1 cellular context compared by ENCODE assay signal in genomic region chr17:41738077-41738800, GRCh38.
TF ChIP-seq lines count a peak whose summit lies in the region.

No MANE protein-coding gene starts in this region.

TF ChIP-seq in HepG2, 621 proteins besides CTCF, POLR2A, EP300 and RAD21 (continued from another document and continues in another):
- peak; percentile 38; the same call in 1 of the 2 replicates for TF ChIP-seq ZNF740 (CRISPR knock-in tag; IDR thresholded peaks at IDR 0.05)
- TF ChIP-seq ZFY (CRISPR knock-in tag; IDR thresholded peaks at IDR 0.05) = peak; percentile 52
- TF ChIP-seq E2F2 (CRISPR knock-in tag; IDR thresholded peaks at IDR 0.05; ENCODE audit: borderline replicate concordance) = no peak
- no peak for TF ChIP-seq SNAPC2 (CRISPR knock-in tag; IDR thresholded peaks at IDR 0.05)
- no peak for TF ChIP-seq PHB2 (IDR thresholded peaks at IDR 0.05; ENCODE audit: partially characterized antibody)
- peak; percentile 44 for TF ChIP-seq GATAD1 (CRISPR knock-in tag; IDR thresholded peaks at IDR 0.05)
- TF ChIP-seq ARNT2 (CRISPR knock-in tag; IDR thresholded peaks at IDR 0.05; ENCODE audit: low read depth) = no peak
- no peak for TF ChIP-seq ZNF670 (CRISPR knock-in tag; IDR thresholded peaks at IDR 0.05; ENCODE audit: borderline replicate concordance)
- TF ChIP-seq HIC2 (CRISPR knock-in tag; IDR thresholded peaks at IDR 0.05; ENCODE audit: low read depth) = 0 out of 2 replicates have a peak, but pooled peaks have one; percentile 59
- TF ChIP-seq MIXL1 (CRISPR knock-in tag; IDR thresholded peaks at IDR 0.05) = 0 out of 2 replicates have a peak, but pooled peaks have one; percentile 55
- peak; percentile 60; the same call in 1 of the 2 replicates for TF ChIP-seq REPIN1 (CRISPR knock-in tag; IDR thresholded peaks at IDR 0.05; ENCODE audit: borderline replicate concordance, low read depth)
- TF ChIP-seq ZBTB34 (CRISPR knock-in tag; IDR thresholded peaks at IDR 0.05) = 0 out of 2 replicates have a peak, but pooled peaks have one; percentile 30
- TF ChIP-seq ZBTB26 (CRISPR knock-in tag; IDR thresholded peaks at IDR 0.05; ENCODE audit: borderline replicate concordance) = 0 out of 2 replicates have a peak, but pooled peaks have one; percentile 79
- TF ChIP-seq KLF12 (CRISPR knock-in tag; IDR thresholded peaks at IDR 0.05; ENCODE audit: borderline replicate concordance) = peak; percentile 84; the same call in 1 of the 2 replicates
- TF ChIP-seq ZNF512 (CRISPR knock-in tag; IDR thresholded peaks at IDR 0.05) = no peak
- TF ChIP-seq MXD4 (CRISPR knock-in tag; IDR thresholded peaks at IDR 0.05) = peak; percentile 64; the same call in 1 of the 2 replicates
- no peak; the same call in 1 of the 2 replicates for TF ChIP-seq SPEN (CRISPR knock-in tag; IDR thresholded peaks at IDR 0.05; ENCODE audit: low read depth)
- peak; percentile 59; the same call in 1 of the 2 replicates for TF ChIP-seq CBFB (CRISPR knock-in tag; IDR thresholded peaks at IDR 0.05)
- TF ChIP-seq ZNF232 (CRISPR knock-in tag; IDR thresholded peaks at IDR 0.05; ENCODE audit: borderline replicate concordance) = peak; percentile 81; the same call in 1 of the 2 replicates
- no peak for TF ChIP-seq U2AF1 (optimal IDR thresholded peaks at IDR 0.05; ENCODE audit: low read depth, low read length)
- TF ChIP-seq DZIP1 (CRISPR knock-in tag; IDR thresholded peaks at IDR 0.05) = no peak
- no peak for TF ChIP-seq EZH2 (conservative IDR thresholded peaks at IDR 0.05; ENCODE audit: low read depth, low read length)
- 0 out of 2 replicates have a peak, but pooled peaks have one; percentile 36 for TF ChIP-seq ZNF709 (CRISPR knock-in tag; IDR thresholded peaks at IDR 0.05)
- TF ChIP-seq MTA3 (CRISPR knock-in tag; IDR thresholded peaks at IDR 0.05) = no peak
- peak; percentile 39; the same call in 1 of the 2 replicates for TF ChIP-seq BCL6 (CRISPR knock-in tag; IDR thresholded peaks at IDR 0.05)
- no peak for TF ChIP-seq ZNF496 (CRISPR knock-in tag; IDR thresholded peaks at IDR 0.05; ENCODE audit: insufficient replicate concordance)
- TF ChIP-seq DMTF1 (CRISPR knock-in tag; IDR thresholded peaks at IDR 0.05) = no peak
- TF ChIP-seq ATF7-NPFF (CRISPR knock-in tag; IDR thresholded peaks at IDR 0.05; ENCODE audit: low read depth) = peak; percentile 53; the same call in 1 of the 2 replicates
- no peak for TF ChIP-seq ZNF678 (CRISPR knock-in tag; IDR thresholded peaks at IDR 0.05)
- no peak for TF ChIP-seq SIN3B (IDR thresholded peaks at IDR 0.05; ENCODE audit: low read length)
- TF ChIP-seq MXD3 (CRISPR knock-in tag; IDR thresholded peaks at IDR 0.05) = peak; percentile 59; the same call in 1 of the 2 replicates
- no peak for TF ChIP-seq ZZZ3 (CRISPR knock-in tag; IDR thresholded peaks at IDR 0.05; ENCODE audit: borderline replicate concordance)
- no peak for TF ChIP-seq SNAPC5 (CRISPR knock-in tag; IDR thresholded peaks at IDR 0.05; ENCODE audit: borderline replicate concordance)
- TF ChIP-seq ZBTB1 (CRISPR knock-in tag; IDR thresholded peaks at IDR 0.05; ENCODE audit: borderline replicate concordance) = no peak
- no peak for TF ChIP-seq MEIS2 (CRISPR knock-in tag; IDR thresholded peaks at IDR 0.05)
- no peak for TF ChIP-seq RARG (CRISPR knock-in tag; IDR thresholded peaks at IDR 0.05; ENCODE audit: low read depth)
- peak; percentile 24; the same call in 1 of the 2 replicates for TF ChIP-seq POGK (CRISPR knock-in tag; conservative IDR thresholded peaks at IDR 0.05)
- peak; percentile 77 for TF ChIP-seq SALL1 (CRISPR knock-in tag; IDR thresholded peaks at IDR 0.05)
- peak; percentile 12; the same call in 1 of the 2 replicates for TF ChIP-seq TSC22D2 (CRISPR knock-in tag; IDR thresholded peaks at IDR 0.05; ENCODE audit: borderline replicate concordance)
- peak; percentile 97 for TF ChIP-seq MAX (IDR thresholded peaks at IDR 0.05)
- no peak for TF ChIP-seq SP1 (IDR thresholded peaks at IDR 0.05)
- no peak for TF ChIP-seq SP1 (CRISPR knock-in tag; IDR thresholded peaks at IDR 0.05)
- TF ChIP-seq ZNF788 (CRISPR knock-in tag; IDR thresholded peaks at IDR 0.05; ENCODE audit: borderline replicate concordance) = peak; percentile 67; the same call in 1 of the 2 replicates
- no peak for TF ChIP-seq ZNF432 (CRISPR knock-in tag; IDR thresholded peaks at IDR 0.05; ENCODE audit: borderline replicate concordance)
